Comparison of ENCODE assay signal across 8 cellular contexts in the genomic region with DNA sequence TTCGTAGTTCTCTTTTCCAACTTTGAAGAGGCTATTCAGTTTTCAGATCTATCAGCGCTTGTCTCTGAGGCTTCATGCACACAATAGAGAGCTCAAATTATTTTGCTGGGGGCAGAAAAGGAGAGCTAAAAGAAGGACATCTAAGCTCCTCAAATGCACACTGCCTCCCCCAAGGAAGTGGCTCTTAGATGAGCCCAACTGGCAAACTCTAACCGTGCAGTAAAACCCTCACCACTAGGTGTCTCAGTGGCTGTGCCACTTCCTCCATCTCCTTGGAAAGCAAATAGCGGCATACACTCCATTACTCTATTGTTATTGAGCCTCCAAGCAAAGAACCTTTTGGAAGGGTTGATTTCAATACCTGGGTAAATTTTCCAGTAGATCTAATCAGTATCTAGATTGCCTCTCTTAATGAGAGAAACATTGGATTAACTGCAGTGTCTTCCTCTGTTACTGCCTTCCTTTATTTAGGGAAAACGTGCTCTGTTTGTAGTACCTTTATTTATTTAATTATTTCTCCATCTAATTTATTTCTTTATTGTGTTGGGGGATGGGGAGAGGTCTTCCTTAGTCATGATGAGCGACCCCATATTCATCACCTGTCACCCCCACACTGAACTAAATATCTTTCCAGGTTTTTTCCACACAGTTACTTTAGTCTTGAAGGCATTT. TPM values are rescaled to one million over a fixed set of nuclear protein-coding genes. Genes with fewer than 3 reads are reported as not detected.
DNase-seq lines count a peak whose midpoint lies in the region; ATAC-seq and TF ChIP-seq lines count a peak whose summit lies in the region.

No MANE protein-coding gene starts in this region.

- no peak overlapping the region for H3K27ac Mint-ChIP-seq in activated CD8-positive, alpha-beta T cell treated with anti-CD3 and anti-CD28 coated beads, Interleukin-2, amount 10 ng/mL, durations not matched to agents 7 days and 5 days
- no peak overlapping the region for H3K27ac Mint-ChIP-seq in endodermal cell

- H3K27ac ChIP-seq in 22Rv1 (no peak overlapping the region), endodermal cell (ENCODE audit: low read depth, low read length) (peak overlapping the region; percentile 22), mesenchymal stem cell (ENCODE audit: low read length, poor library complexity, severe bottlenecking) (no peak overlapping the region)

- no peaks in the 10 kb centered on the region for H3K79me1 ChIP-seq in mesenchymal stem cell (replicated peaks; ENCODE audit: low read length, poor library complexity, severe bottlenecking)

- TF ChIP-seq CTCF in 22Rv1 (IDR thresholded peaks at IDR 0.05): peak; percentile 89
- TF ChIP-seq CTCF in endodermal cell (conservative IDR thresholded peaks at IDR 0.05): peak; percentile 93

- peaks cover 8% of the 10 kb centered on the region for H3K4me1 Mint-ChIP-seq in activated CD8-positive, alpha-beta T cell treated with anti-CD3 and anti-CD28 coated beads, Interleukin-2, amount 10 ng/mL, durations not matched to agents 7 days and 5 days (ENCODE audit: low read depth)
- H3K4me1 Mint-ChIP-seq in endodermal cell: peaks cover 2% of the 10 kb centered on the region

- no peak overlapping the region for H3K4me2 ChIP-seq in mesenchymal stem cell (ENCODE audit: low read length, poor library complexity, severe bottlenecking)

- H3K4me3 Mint-ChIP-seq in activated CD8-positive, alpha-beta T cell treated with anti-CD3 and anti-CD28 coated beads, Interleukin-2, amount 10 ng/mL, durations not matched to agents 7 days and 5 days: no peak overlapping the region
- H3K4me3 Mint-ChIP-seq in endodermal cell: no peak overlapping the region

- H2BK12ac ChIP-seq in mesenchymal stem cell (ENCODE audit: low read length in 2 of 2): no peak overlapping the region

- peak; percentile 60 for ATAC-seq in GM18502 (IDR thresholded peaks at IDR 0.05; ENCODE audit: poor library complexity, unreplicated experiment)
- ATAC-seq in activated CD8-positive, alpha-beta T cell treated with anti-CD3 and anti-CD28 coated beads, Interleukin-2, amount 10 ng/mL, durations not matched to agents 7 days and 5 days: peak; percentile 99

- POLR2A ChIA-PET in activated CD8-positive, alpha-beta T cell treated with anti-CD3 and anti-CD28 coated beads, Interleukin-2, amount 10 ng/mL, durations not matched to agents 7 days and 5 days (lab: Charles Lee): interaction anchor here (1.6 kb wide), 1 partner anchor 9 kb away, joined by 9 read pairs; a partner anchor contains a TSS

- H3K4me3 ChIP-seq in endodermal cell (ENCODE audit: low read length) (no peak overlapping the region), mesenchymal stem cell (ENCODE audit: insufficient read depth in 1 of 2, low read depth in 1 of 2, low read length in 2 of 2) (no peak overlapping the region)

- no peak overlapping the region for H2BK5ac ChIP-seq in mesenchymal stem cell (ENCODE audit: low read depth, low read length, poor library complexity, severe bottlenecking)

- H3K23ac ChIP-seq in mesenchymal stem cell (ENCODE audit: low read length in 2 of 2): no peak overlapping the region

- H3K4me1 ChIP-seq in endodermal cell (ENCODE audit: control insufficient read depth, insufficient read depth, low read length) (no peaks in the 10 kb centered on the region), mesenchymal stem cell (ENCODE audit: control insufficient read depth, insufficient read depth, low read depth, low read length) (no peaks in the 10 kb centered on the region)

- H3K4ac ChIP-seq in mesenchymal stem cell (ENCODE audit: low read depth in 1 of 2, low read length in 2 of 2): no peak overlapping the region

- no peaks in the 10 kb centered on the region for H3K36me3 Mint-ChIP-seq in activated CD8-positive, alpha-beta T cell treated with anti-CD3 and anti-CD28 coated beads, Interleukin-2, amount 10 ng/mL, durations not matched to agents 7 days and 5 days (ENCODE audit: low read depth)
- H3K36me3 Mint-ChIP-seq in endodermal cell (ENCODE audit: low read depth): no peaks in the 10 kb centered on the region

- H3K9me3 Mint-ChIP-seq in activated CD8-positive, alpha-beta T cell treated with anti-CD3 and anti-CD28 coated beads, Interleukin-2, amount 10 ng/mL, durations not matched to agents 7 days and 5 days (ENCODE audit: insufficient read depth): no peaks in the 10 kb centered on the region
- peaks cover 1% of the 10 kb centered on the region for H3K9me3 Mint-ChIP-seq in endodermal cell

- no peak overlapping the region for H2AK5ac ChIP-seq in mesenchymal stem cell (ENCODE audit: low read length, severe bottlenecking)

- H3K27me3 Mint-ChIP-seq in activated CD8-positive, alpha-beta T cell treated with anti-CD3 and anti-CD28 coated beads, Interleukin-2, amount 10 ng/mL, durations not matched to agents 7 days and 5 days (ENCODE audit: low read depth): peaks cover 9% of the 10 kb centered on the region
- no peaks in the 10 kb centered on the region for H3K27me3 Mint-ChIP-seq in endodermal cell (ENCODE audit: insufficient read depth)

- H2BK15ac ChIP-seq in mesenchymal stem cell (ENCODE audit: low read depth, poor library complexity, severe bottlenecking): no peak overlapping the region

- no peak overlapping the region for H4K8ac ChIP-seq in mesenchymal stem cell (ENCODE audit: low read length)

- no peaks in the 10 kb centered on the region for H3K27me3 ChIP-seq in endodermal cell (ENCODE audit: control insufficient read depth, insufficient read depth, low read length, poor library complexity, severe bottlenecking)
- no peaks in the 10 kb centered on the region for H3K27me3 ChIP-seq in mesenchymal stem cell (ENCODE audit: control insufficient read depth in 1 of 2, insufficient read depth in 1 of 2, low read length in 2 of 2)

- H3K9ac ChIP-seq in endodermal cell (ENCODE audit: extremely low read depth, low read length, poor library complexity, severe bottlenecking) (no peak overlapping the region), mesenchymal stem cell (ENCODE audit: low read length) (peak overlapping the region; percentile 57)

- H4K91ac ChIP-seq in mesenchymal stem cell (ENCODE audit: low read length): no peak overlapping the region

- WGBS in endodermal cell (ENCODE audit: insufficient coverage in 1 of 2, insufficient read length in 1 of 2), 2 experiments: 24 to 44% methylated on average over 3 to 4 of the region's 6 CpGs
- WGBS in mesenchymal stem cell: 41% methylated on average over 3 of the region's 6 CpGs

- no peak overlapping the region for H2BK120ac ChIP-seq in mesenchymal stem cell (ENCODE audit: low read depth, low read length)

- no peak overlapping the region for H2AFZ ChIP-seq in mesenchymal stem cell (ENCODE audit: low read depth, low read length)

- DNase-seq in HT1080 (ENCODE audit: low read depth) (peak; percentile 74), NCI-H82 treated with DMSO at 0.1 percent for 48 hours (lab: John Stamatoyannopoulos, UW; ENCODE audit: unreplicated experiment) (peak; percentile 84), endodermal cell (peak; percentile 91), mesenchymal stem cell (peak; percentile 84)
- DNase-seq in activated CD8-positive, alpha-beta T cell treated with anti-CD3 and anti-CD28 coated beads, Interleukin-2, amount 10 ng/mL, durations not matched to agents 7 days and 5 days: peak; percentile 84
- peak; percentile 33 to 55 for DNase-seq in stimulated activated CD8-positive, alpha-beta memory T cell treated with anti-CD3 and anti-CD28 coated beads, Interleukin-15, amount 100 ng/mL, for 48 hours (ENCODE audit: low read depth in 2 of 2)

- CTCF ChIA-PET in activated CD8-positive, alpha-beta T cell treated with anti-CD3 and anti-CD28 coated beads, Interleukin-2, amount 10 ng/mL, durations not matched to agents 7 days and 5 days (lab: Charles Lee): interaction anchor here (0.6 to 1.7 kb wide), 32 partner anchors 9 to 363 kb away, joined by 3 to 16 read pairs (median 4); a partner anchor contains a TSS

- H3K36me3 ChIP-seq in endodermal cell (ENCODE audit: control insufficient read depth, insufficient read depth, low read length) (no peaks in the 10 kb centered on the region), mesenchymal stem cell (ENCODE audit: control insufficient read depth in 1 of 2, insufficient read depth in 2 of 2, low read depth in 1 of 2, low read length in 2 of 2) (no peaks in the 10 kb centered on the region)

- no peak overlapping the region for H3K14ac ChIP-seq in mesenchymal stem cell (ENCODE audit: low read length in 2 of 2)

- H3K9me3 ChIP-seq in endodermal cell (ENCODE audit: control insufficient read depth, low read length) (no peaks in the 10 kb centered on the region), mesenchymal stem cell (ENCODE audit: control insufficient read depth, low read length) (no peaks in the 10 kb centered on the region)

- H3K18ac ChIP-seq in mesenchymal stem cell (ENCODE audit: low read depth in 1 of 2, low read length in 2 of 2): no peak overlapping the region

RNA-seq across cellular contexts. Expression of a gene that starts 9.2 kb away (rescaled TPM):
- 216 and 220 TPM in 2 replicates for total RNA-seq in HT1080 (2014; rRNA removed; shearing (Covaris generic))
- 181 and 228 TPM in 2 replicates for polyA plus RNA-seq in HT1080 (2015; cell fraction: cytosol; rRNA removed)
- 570 and 591 TPM in 2 replicates for polyA plus RNA-seq in HT1080 (2015; cell fraction: nucleus; rRNA removed)
- total RNA-seq in activated CD8-positive, alpha-beta T cell treated with anti-CD3 and anti-CD28 coated beads, Interleukin-2, amount 10 ng/mL, durations not matched to agents 7 days and 5 days: 100 to 1,000 TPM; 348 to 360 TPM
- total RNA-seq in endodermal cell: 100 to 1,000 TPM; 350 to 491 TPM
- 290 TPM for polyA plus RNA-seq in endodermal cell (2013, experiment 1 of 2)
- polyA plus RNA-seq in endodermal cell (2013, experiment 2 of 2): 263 TPM
- 138 TPM for polyA plus RNA-seq in mesenchymal stem cell (2013, experiment 1 of 2)
- 125 TPM for polyA plus RNA-seq in mesenchymal stem cell (2013, experiment 2 of 2)
